ENCODE assay signal across 8 cellular contexts in the genomic region with DNA sequence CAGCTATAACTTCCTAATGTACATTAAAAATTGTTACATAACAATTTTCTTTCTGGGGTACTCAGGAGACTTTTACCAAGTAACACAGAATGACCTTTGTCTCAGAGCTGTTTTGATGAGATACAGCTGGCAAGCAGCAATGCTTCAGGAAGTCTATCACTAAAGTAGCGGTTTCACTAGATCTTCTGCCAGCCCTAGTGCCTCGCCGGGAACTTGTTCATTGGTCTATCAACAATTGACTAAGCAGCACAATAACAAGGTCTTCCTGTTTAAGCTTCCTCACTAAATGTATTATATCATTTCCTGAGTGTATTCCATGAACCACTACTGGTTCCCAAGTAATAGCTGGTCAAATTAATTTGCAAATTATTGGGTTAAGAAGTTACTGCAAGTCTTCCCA.
A peak's percentile ranks its signal among the peaks of the same experiment; 100 is the strongest.
DNase-seq lines count a peak whose midpoint lies in the region; ATAC-seq and TF ChIP-seq lines count a peak whose summit lies in the region.

No MANE protein-coding gene starts in this region.

- no peak overlapping the region for H3K4me2 ChIP-seq in mesendoderm (ENCODE audit: low read length)

- H3K27me3 Mint-ChIP-seq in WTC11 (ENCODE audit: low read depth): no peaks in the 10 kb centered on the region

- no peak overlapping the region for H3K56ac ChIP-seq in mesendoderm (ENCODE audit: low read length)

- H3K36me3 Mint-ChIP-seq in WTC11: peaks cover 39% of the 10 kb centered on the region

- H3K18ac ChIP-seq in mesendoderm (ENCODE audit: low read length): no peak overlapping the region

- no peak overlapping the region for H4K5ac ChIP-seq in mesendoderm (ENCODE audit: low read length)

- H3K27ac Mint-ChIP-seq in WTC11: no peak overlapping the region

- peaks cover 12% of the 10 kb centered on the region for H3K79me2 ChIP-seq in mesendoderm (ENCODE audit: control insufficient read depth, insufficient read depth, low read length)

- no peak overlapping the region for H3K9ac ChIP-seq in mesendoderm (ENCODE audit: low read length)

- H2BK120ac ChIP-seq in mesendoderm (ENCODE audit: low read depth, low read length): no peak overlapping the region

- H3K4me1 ChIP-seq in mesendoderm (ENCODE audit: control insufficient read depth, low read depth, low read length): peaks cover 2% of the 10 kb centered on the region

- H2BK15ac ChIP-seq in mesendoderm (replicated peaks; ENCODE audit: low read depth): no peak overlapping the region

- H2AK5ac ChIP-seq in mesendoderm (ENCODE audit: low read length): no peak overlapping the region

- DNase-seq in activated CD4-positive, alpha-beta T cell treated with anti-CD3 and anti-CD28 coated beads, Interleukin-2, amount 50 U/mL, for 4 hours: peak; percentile 36 to 48
- DNase-seq in fibroblast of gingiva (ENCODE audit: low read depth) (peak; percentile 12), HEK293T (ENCODE audit: extremely low spot score) (no peak), mesendoderm (no peak), WTC11 (ENCODE audit: low spot score) (no peak)
- DNase-seq in stimulated activated CD4-positive, alpha-beta T cell treated with anti-CD3 and anti-CD28 coated beads, TNF-alpha, amount 100 ng/mL, for 4 hours (ENCODE audit: low read depth in 3 of 3): peak in 2 of 3 experiments; percentile 10 to 29

- H4K8ac ChIP-seq in mesendoderm (ENCODE audit: low read depth, low read length): no peak overlapping the region

- no peaks in the 10 kb centered on the region for H3K27me3 ChIP-seq in mesendoderm (ENCODE audit: insufficient read depth, low read length, poor library complexity)

- H3K23ac ChIP-seq in mesendoderm (ENCODE audit: low read length): no peak overlapping the region

- H3K4me1 Mint-ChIP-seq in WTC11: peaks cover 17% of the 10 kb centered on the region

- peaks cover 8% of the 10 kb centered on the region for H3K79me1 ChIP-seq in mesendoderm (ENCODE audit: low read length)

- peak; percentile 52 for ATAC-seq in GM18858 (IDR thresholded peaks at IDR 0.05; ENCODE audit: unreplicated experiment)
- peak; percentile 75 for ATAC-seq in HG03159 (IDR thresholded peaks at IDR 0.05; ENCODE audit: unreplicated experiment)
- no peak for ATAC-seq in WTC11

- H3K4me3 Mint-ChIP-seq in WTC11: no peak overlapping the region

- H3K27ac ChIP-seq in mesendoderm (ENCODE audit: low read depth, low read length): no peak overlapping the region

- POLR2A ChIA-PET in HEK293T (lab: Yijun Ruan, JAX) (no interaction called here), WTC11 (lab: Charles Lee) (no interaction called here)

- no peak overlapping the region for H2BK5ac ChIP-seq in mesendoderm (ENCODE audit: low read length)

- no peak for TF ChIP-seq CTCF in WTC11 (IDR thresholded peaks at IDR 0.05)

- H3K9me3 Mint-ChIP-seq in WTC11: peaks cover 11% of the 10 kb centered on the region

- H3K4me3 ChIP-seq in mesendoderm (ENCODE audit: low read length): no peak overlapping the region

- no peaks in the 10 kb centered on the region for H3K36me3 ChIP-seq in mesendoderm (ENCODE audit: control insufficient read depth, insufficient read depth, low read length)

- WGBS in mesendoderm (ENCODE audit: extremely low coverage, insufficient coverage, low lambda C conversion rate): no CpG with 5 or more reads among the region's 3 CpGs

- CTCF ChIA-PET in HEK293T (lab: Yijun Ruan, JAX): no interaction called here
- CTCF ChIA-PET in WTC11 (lab: Charles Lee): interaction anchor here (0.5 kb wide), 1 partner anchor 86 kb away, joined by 3 read pairs; no protein-coding TSS in a partner anchor

- no peak overlapping the region for H3K4ac ChIP-seq in mesendoderm (ENCODE audit: low read depth, low read length)

TF ChIP-seq in HEK293T, 16 proteins besides CTCF, POLR2A, EP300 and RAD21:
- TF ChIP-seq ARNT (IDR thresholded peaks at IDR 0.05) (no peak), FOXK2 (IDR thresholded peaks at IDR 0.05) (no peak), ZNF384 (IDR thresholded peaks at IDR 0.05) (no peak), TARDBP (IDR thresholded peaks at IDR 0.05) (no peak), BHLHE40 (IDR thresholded peaks at IDR 0.05; ENCODE audit: borderline replicate concordance) (no peak), CTBP1 (IDR thresholded peaks at IDR 0.05; ENCODE audit: borderline replicate concordance) (no peak), NFRKB (IDR thresholded peaks at IDR 0.05) (no peak), FOXA1 (IDR thresholded peaks at IDR 0.05) (no peak), L3MBTL2 (conservative IDR thresholded peaks at IDR 0.05) (no peak), SUZ12 (IDR thresholded peaks at IDR 0.05) (no peak), ELF4 (IDR thresholded peaks at IDR 0.05) (no peak)

TF ChIP-seq in WTC11, 78 proteins besides CTCF, POLR2A, EP300 and RAD21:
- TF ChIP-seq ZNF396 (CRISPR knock-in tag; IDR thresholded peaks at IDR 0.05; ENCODE audit: borderline replicate concordance): no peak
- TF ChIP-seq, protein P1, sequence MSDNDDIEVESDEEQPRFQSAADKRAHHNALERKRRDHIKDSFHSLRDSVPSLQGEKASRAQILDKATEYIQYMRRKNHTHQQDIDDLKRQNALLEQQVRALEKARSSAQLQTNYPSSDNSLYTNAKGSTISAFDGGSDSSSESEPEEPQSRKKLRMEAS (CRISPR knock-in tag; IDR thresholded peaks at IDR 0.05): no peak
- TF ChIP-seq, protein P2, sequence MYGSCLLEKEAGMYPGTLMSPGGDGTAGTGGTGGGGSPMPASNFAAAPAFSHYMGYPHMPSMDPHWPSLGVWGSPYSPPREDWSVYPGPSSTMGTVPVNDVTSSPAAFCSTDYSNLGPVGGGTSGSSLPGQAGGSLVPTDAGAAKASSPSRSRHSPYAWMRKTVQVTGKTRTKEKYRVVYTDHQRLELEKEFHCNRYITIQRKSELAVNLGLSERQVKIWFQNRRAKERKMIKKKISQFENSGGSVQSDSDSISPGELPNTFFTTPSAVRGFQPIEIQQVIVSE (CRISPR knock-in tag; IDR thresholded peaks at IDR 0.05; ENCODE audit: borderline replicate concordance): no peak
- TF ChIP-seq TEAD4 (CRISPR knock-in tag; IDR thresholded peaks at IDR 0.05): no peak
- no peak for TF ChIP-seq PRRX2 (CRISPR knock-in tag; IDR thresholded peaks at IDR 0.05)
- TF ChIP-seq ZNF138 (CRISPR knock-in tag; conservative IDR thresholded peaks at IDR 0.05): no peak
- TF ChIP-seq SOX15 (CRISPR knock-in tag; IDR thresholded peaks at IDR 0.05): no peak

Comparison
In these comparisons a context has a peak if more than half of its experiments do, and no peak if none do; other contexts are left out.
1. DNase-seq: peak in activated CD4-positive, alpha-beta T cell treated with anti-CD3 and anti-CD28 coated beads, Interleukin-2, amount 50 U/mL, for 4 hours (2 of 2), fibroblast of gingiva (single experiment) and stimulated activated CD4-positive, alpha-beta T cell treated with anti-CD3 and anti-CD28 coated beads, TNF-alpha, amount 100 ng/mL, for 4 hours (2 of 3); none in HEK293T (single experiment), mesendoderm (single experiment) and WTC11 (single experiment).